In the genomic region with DNA sequence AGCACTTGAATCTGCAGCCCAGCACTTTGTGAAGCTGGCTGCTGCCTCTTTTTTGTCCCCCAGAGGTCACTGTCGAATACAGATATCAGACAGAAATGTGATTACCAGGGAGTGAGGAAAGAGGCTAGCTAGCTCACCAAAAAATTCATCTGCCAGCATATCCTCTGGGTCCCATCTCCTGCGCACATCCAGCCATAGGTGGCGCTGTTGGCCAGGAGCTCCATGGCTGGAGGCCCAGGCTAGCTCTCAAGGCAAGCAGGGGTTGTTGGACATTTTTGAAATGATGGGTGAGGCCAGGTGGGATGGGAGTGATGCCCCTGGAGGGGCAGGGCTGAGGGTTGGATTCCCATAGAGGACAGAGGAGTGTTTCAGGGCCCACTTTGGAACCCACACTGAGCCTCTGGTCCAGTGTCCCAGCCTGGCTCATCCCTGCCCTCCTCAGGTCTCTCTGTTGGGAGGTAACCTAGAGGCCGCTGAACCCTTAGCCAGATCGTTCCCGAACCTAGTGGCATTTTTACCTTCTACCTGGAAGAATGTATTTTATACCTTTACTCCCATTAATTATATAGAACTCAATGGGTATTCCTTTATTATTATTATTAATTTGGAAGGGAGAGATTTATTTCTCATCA, we compare ENCODE assay signal across 8 cellular contexts. TPM values are rescaled to one million over a fixed set of nuclear protein-coding genes. Genes with fewer than 3 reads are reported as not detected.
DNase-seq lines count a peak whose midpoint lies in the region; ATAC-seq and TF ChIP-seq lines count a peak whose summit lies in the region.

No MANE protein-coding gene starts in this region.

- no peaks in the 10 kb centered on the region for H3K4me1 Mint-ChIP-seq in activated CD4-positive, alpha-beta T cell treated with anti-CD3 and anti-CD28 coated beads, Interleukin-2, amount 10 ng/mL, durations not matched to agents 7 days and 5 days

- no peaks in the 10 kb centered on the region for H3K9me3 Mint-ChIP-seq in activated CD4-positive, alpha-beta T cell treated with anti-CD3 and anti-CD28 coated beads, Interleukin-2, amount 10 ng/mL, durations not matched to agents 7 days and 5 days

- TF ChIP-seq CTCF in coronary artery (IDR thresholded peaks at IDR 0.05) (peak; percentile 73), lower leg skin (IDR thresholded peaks at IDR 0.05) (peak in 1 of 3 donors; percentile 56)

- H3K4me3 ChIP-seq in coronary artery (no peak overlapping the region), lower leg skin (ENCODE audit: low read depth, poor library complexity, severe bottlenecking) (no peak overlapping the region)

- intact Hi-C loops in lower leg skin (cut with DNase I; ENCODE audit: low total_unique reads) = loop anchor here (5.0 to 10.0 kb wide), 2 partner anchors 179 to 1392 kb away; partner anchors contain the start of gene NPM3

- TF ChIP-seq POLR2A in lower leg skin (IDR thresholded peaks at IDR 0.05) = no peak

- ATAC-seq in HG03108 (IDR thresholded peaks at IDR 0.05; ENCODE audit: unreplicated experiment) (peak; percentile 65), GM18858 (IDR thresholded peaks at IDR 0.05; ENCODE audit: unreplicated experiment) (no peak)

- peak; percentile 79 for DNase-seq in EL
- peak; percentile 78 for DNase-seq in NCI-H69 (lab: John Stamatoyannopoulos, UW)
- DNase-seq in activated CD4-positive, alpha-beta T cell treated with anti-CD3 and anti-CD28 coated beads, Interleukin-2, amount 10 ng/mL, durations not matched to agents 7 days and 5 days = peak; percentile 78
- DNase-seq in coronary artery (ENCODE audit: low spot score) = no peak
- peak; percentile 59 to 89 for DNase-seq in lower leg skin (ENCODE audit: low spot score in 2 of 2)
- peak; percentile 26 for DNase-seq in stimulated activated CD8-positive, alpha-beta memory T cell treated with anti-CD3 and anti-CD28 coated beads, Interleukin-12 subunit alpha, Interleukin-12 subunit beta, amount 100 ng/mL, for 24 hours (ENCODE audit: extremely low read depth)

- H3K27ac ChIP-seq in coronary artery = no peak overlapping the region

- POLR2A ChIA-PET in activated CD4-positive, alpha-beta T cell treated with anti-CD3 and anti-CD28 coated beads, Interleukin-2, amount 10 ng/mL, durations not matched to agents 7 days and 5 days (lab: Charles Lee) = interaction anchor here (1.0 kb wide), 1 partner anchor 20 kb away, joined by 3 read pairs; no protein-coding TSS in a partner anchor

- no peak overlapping the region for H3K4me3 Mint-ChIP-seq in activated CD4-positive, alpha-beta T cell treated with anti-CD3 and anti-CD28 coated beads, Interleukin-2, amount 10 ng/mL, durations not matched to agents 7 days and 5 days

- WGBS in lower leg skin, 2 donors = 49 to 55% methylated on average over 6 of the region's 6 CpGs

- no peaks in the 10 kb centered on the region for H3K36me3 Mint-ChIP-seq in activated CD4-positive, alpha-beta T cell treated with anti-CD3 and anti-CD28 coated beads, Interleukin-2, amount 10 ng/mL, durations not matched to agents 7 days and 5 days (ENCODE audit: low read depth)

- H3K27me3 Mint-ChIP-seq in activated CD4-positive, alpha-beta T cell treated with anti-CD3 and anti-CD28 coated beads, Interleukin-2, amount 10 ng/mL, durations not matched to agents 7 days and 5 days = no peaks in the 10 kb centered on the region

- H3K27ac Mint-ChIP-seq in activated CD4-positive, alpha-beta T cell treated with anti-CD3 and anti-CD28 coated beads, Interleukin-2, amount 10 ng/mL, durations not matched to agents 7 days and 5 days = no peak overlapping the region

- CTCF ChIA-PET in activated CD4-positive, alpha-beta T cell treated with anti-CD3 and anti-CD28 coated beads, Interleukin-2, amount 10 ng/mL, durations not matched to agents 7 days and 5 days (lab: Charles Lee) = interaction anchor here (0.5 to 2.0 kb wide), 9 partner anchors 8 to 1290 kb away, joined by 3 to 30 read pairs (median 4); partner anchors contain the start of gene NPM3

RNA-seq across cellular contexts. Expression of gene DPCD, which starts 14.8 kb away (rescaled TPM):
- 1 to 10 TPM; 2.9 to 3.1 TPM for total RNA-seq in activated CD4-positive, alpha-beta T cell treated with anti-CD3 and anti-CD28 coated beads, Interleukin-2, amount 10 ng/mL, durations not matched to agents 7 days and 5 days
- total RNA-seq in lower leg skin = 10 to 100 TPM in 3 of 4 donors, 1 to 10 TPM in 1; 9.6 to 18.4 (median 11.4) TPM

RNA-seq across cellular contexts. Expression of gene POLL, which starts 14.8 kb away (rescaled TPM):
- total RNA-seq in activated CD4-positive, alpha-beta T cell treated with anti-CD3 and anti-CD28 coated beads, Interleukin-2, amount 10 ng/mL, durations not matched to agents 7 days and 5 days = 10 to 100 TPM; 26.5 to 35.3 TPM
- total RNA-seq in lower leg skin = 10 to 100 TPM; 13.6 to 19.9 (median 17.1) TPM
